In genomic region chr2:238513346-238513745, GRCh38 we compare ENCODE assay signal across 1 cellular context.
A peak's percentile ranks its signal among the peaks of the same experiment; 100 is the strongest.
TF ChIP-seq lines count a peak whose summit lies in the region.

No MANE protein-coding gene starts in this region.

TF ChIP-seq in HepG2, 621 proteins besides CTCF, POLR2A, EP300 and RAD21 (continued from another document):
- no peak for TF ChIP-seq IRF9 (CRISPR knock-in tag; IDR thresholded peaks at IDR 0.05; ENCODE audit: borderline replicate concordance)
- peak; percentile 26 for TF ChIP-seq XRCC5 (optimal IDR thresholded peaks at IDR 0.05; ENCODE audit: low read length)
- no peak for TF ChIP-seq KLF11 (CRISPR knock-in tag; IDR thresholded peaks at IDR 0.05)
- no peak for TF ChIP-seq ZNF83 (CRISPR knock-in tag; IDR thresholded peaks at IDR 0.05; ENCODE audit: borderline replicate concordance)
- peak; percentile 92 for TF ChIP-seq SMC3 (IDR thresholded peaks at IDR 0.05; ENCODE audit: low read length)
- no peak for TF ChIP-seq NONO (IDR thresholded peaks at IDR 0.05)
- TF ChIP-seq NONO (CRISPR knock-in tag; conservative IDR thresholded peaks at IDR 0.05) = no peak
- 0 out of 2 replicates have a peak, but pooled peaks have one; percentile 31 for TF ChIP-seq ELF3 (CRISPR knock-in tag; IDR thresholded peaks at IDR 0.05)
- no peak for TF ChIP-seq ZNF510 (CRISPR knock-in tag; IDR thresholded peaks at IDR 0.05; ENCODE audit: low read depth)
- no peak for TF ChIP-seq ZBTB34 (CRISPR knock-in tag; IDR thresholded peaks at IDR 0.05)
- TF ChIP-seq ZNF367 (CRISPR knock-in tag; IDR thresholded peaks at IDR 0.05; ENCODE audit: borderline replicate concordance) = no peak
TF ChIP-seq in HepG2: peak in this region for 7.
